31 cellular contexts compared by ENCODE assay signal in the genomic region with DNA sequence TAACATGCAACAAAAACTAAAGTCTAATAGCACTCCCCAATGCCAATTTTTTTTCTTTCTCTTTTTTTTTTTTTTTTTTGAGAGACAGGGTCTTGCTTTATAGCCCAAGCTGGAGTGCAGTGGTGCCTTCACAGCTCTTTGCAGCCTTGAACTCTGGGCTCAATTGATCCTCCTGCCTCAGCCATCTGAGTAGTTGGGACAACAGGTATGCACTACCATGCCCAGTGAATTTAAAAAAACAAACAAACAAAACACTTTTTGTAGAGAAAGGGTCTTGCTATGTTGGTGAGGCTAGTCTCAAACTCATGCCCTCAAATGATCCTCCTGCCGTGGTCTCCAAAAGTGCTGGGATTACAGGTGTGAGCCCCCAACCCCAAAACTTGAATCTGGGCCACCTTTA.
DNase-seq lines count a peak whose midpoint lies in the region; ATAC-seq, FAIRE-seq and TF ChIP-seq lines count a peak whose summit lies in the region.
"Had no signal": no experiment of that assay in that cellular context is flagged by ENCODE, and none has a peak within 500 bp of the region (broad histone marks: within the 10 kb centered on the region; RNA-seq: fewer than 3 reads in every experiment).

No MANE protein-coding gene starts in this region.

- no TSS peak for BruUV-seq in HepG2 (replicated peaks; lab: Mats Ljungman, UMichigan)

- H3K9me3 ChIP-seq in HepG2 (ENCODE audit: low read length) (no peaks in the 10 kb centered on the region), right lobe of liver (no peaks in the 10 kb centered on the region), MM.1S (replicated peaks; ENCODE audit: insufficient read depth, low read length) (no peaks in the 10 kb centered on the region)
- H3K9me3 ChIP-seq: A549; BE2C; BLaER1; BLaER1 treated with 17β-estradiol and CSF1 and Interleukin-3, amounts not matched to agents 10 nM and 100 nM; Caco-2 had no signal

- intact Hi-C loops in HepG2 (cut with micrococcal nuclease; ENCODE audit: unreplicated experiment) (loop anchor here (10.0 kb wide), 1 partner anchor 1537 kb away; the partner anchor contains the start of genes MON1B and SYCE1L), right lobe of liver (cut with DNase I) (no loop called here)

- 100% methylated on average over 1 of the region's 1 CpG for WGBS in HepG2 (ENCODE audit: low lambda C conversion rate)
- 89% methylated on average over 1 of the region's 1 CpG for WGBS in right lobe of liver (ENCODE audit: insufficient coverage, low coverage, low lambda C conversion rate, missing lambda C conversion rate)

- H3K79me2 ChIP-seq in HepG2 (ENCODE audit: insufficient read depth, low read length), result no peaks in the 10 kb centered on the region
- peaks cover 100% of the 10 kb centered on the region for H3K79me2 ChIP-seq in MM.1S (ENCODE audit: low read length)

- ATAC-seq in HepG2 (no peak), right lobe of liver (no peak)
- ATAC-seq: A549; CD8-positive, alpha-beta T cell had no signal

- no peaks in the 10 kb centered on the region for H3K27me3 ChIP-seq in HepG2 (ENCODE audit: control insufficient read depth in 1 of 2, insufficient read depth in 2 of 2, low read length in 2 of 2)
- H3K27me3 ChIP-seq in right lobe of liver, result no peaks in the 10 kb centered on the region
- H3K27me3 ChIP-seq in MM.1S (replicated peaks; ENCODE audit: insufficient read depth, low read length), result no peaks in the 10 kb centered on the region
- H3K27me3 ChIP-seq: BE2C; BLaER1; BLaER1 treated with 17β-estradiol and CSF1 and Interleukin-3, amounts not matched to agents 10 nM and 100 nM had no signal

- TF ChIP-seq EP300 in HepG2 (IDR thresholded peaks at IDR 0.05; ENCODE audit: low read depth in 2 of 2, low read length in 2 of 2) (0 out of 4 replicates have a peak, but pooled peaks of 1 of the 2 experiments have one; percentile 14), HepG2 (CRISPR knock-in tag; IDR thresholded peaks at IDR 0.05; ENCODE audit: borderline replicate concordance) (no peak)

- no peak for TF ChIP-seq RAD21 in HepG2 (CRISPR knock-in tag; IDR thresholded peaks at IDR 0.05)

- no peak for FAIRE-seq in HepG2 (lab: Jason Lieb, UNC)
- no peak for FAIRE-seq in GM12891 (lab: Jason Lieb, UNC)
- FAIRE-seq: A204.1, A549, D721Med had no signal

- DNase-seq in HepG2 (ENCODE audit: low spot score), result no peak
- no peak for DNase-seq in right lobe of liver
- DNase-seq in MM.1S, result no peak
- no peak for DNase-seq in GM12891 (ENCODE audit: insufficient read length, low spot score)
- DNase-seq: 8988T; ACHN; AML-193; BE2C; C1 segment of cervical spinal cord; Caco-2; Calu3; CD4-positive, alpha-beta memory T cell; CD4-positive, alpha-beta T cell; CD4-positive, CD25-positive, alpha-beta regulatory T cell; CD8-positive, alpha-beta memory T cell; CD8-positive, alpha-beta T cell; COR-L47; DMS 273 treated with DMSO at 0.1 percent for 48 hours; DMS153; DMS53; DMS79; DMS79 treated with DMSO at 0.1 percent for 48 hours; DND-41; EL had no signal

- H2AFZ ChIP-seq in HepG2 (ENCODE audit: low read length), result no peak overlapping the region
- H2AFZ ChIP-seq in MM.1S (ENCODE audit: low read length), result no peak overlapping the region

- peaks cover 74% of the 10 kb centered on the region for H3F3A ChIP-seq in MM.1S (ENCODE audit: insufficient read depth, low read length)

- CTCF ChIA-PET in HepG2 (lab: Yijun Ruan, JAX; ENCODE audit: low intra/inter-chr PET ratio, low total read pairs), result no interaction called here

- H3K4me2 ChIP-seq in HepG2 (ENCODE audit: low read depth, low read length) (no peak overlapping the region), MM.1S (ENCODE audit: low read depth, low read length) (no peak overlapping the region)
- H3K4me2 ChIP-seq: A549; BLaER1; BLaER1 treated with 17β-estradiol and CSF1 and Interleukin-3, amounts not matched to agents 10 nM and 100 nM had no signal

- H3K27ac ChIP-seq in HepG2 (ENCODE audit: extremely low read length, insufficient read depth, low read length) (peak overlapping the region; percentile 34), right lobe of liver (no peak overlapping the region), MM.1S (ENCODE audit: low read length) (0 out of 2 replicates have a peak overlapping the region, but pooled peaks have one; percentile 4)
- H3K27ac ChIP-seq: 22Rv1; A549; BLaER1; BLaER1 treated with 17β-estradiol and CSF1 and Interleukin-3, amounts not matched to agents 10 nM and 100 nM; C4-2B had no signal

- TF ChIP-seq POLR2A in HepG2 (IDR thresholded peaks at IDR 0.05; ENCODE audit: insufficient read depth in 1 of 2, low read depth in 2 of 2, low read length in 2 of 2) (no peak), right lobe of liver (IDR thresholded peaks at IDR 0.05) (no peak), GM12891 (IDR thresholded peaks at IDR 0.05; ENCODE audit: low read depth, low read length) (no peak)

- H4K20me1 ChIP-seq in HepG2 (ENCODE audit: insufficient read depth, low read length) (no peaks in the 10 kb centered on the region), MM.1S (ENCODE audit: insufficient read depth, low read length) (peaks cover 87% of the 10 kb centered on the region)
- H4K20me1 ChIP-seq: BLaER1; BLaER1 treated with 17β-estradiol and CSF1 and Interleukin-3, amounts not matched to agents 10 nM and 100 nM had no signal

- in situ Hi-C loops in HepG2 (cut with HindIII; ENCODE audit: extremely low pct_ligation_motif_present, low pct_unique_long_range_greater_than_20kb), result loop anchor here (5.0 kb wide), 1 partner anchor 36 kb away; no protein-coding TSS in a partner anchor

- TF ChIP-seq CTCF in HepG2 (CRISPR knock-in tag; IDR thresholded peaks at IDR 0.05) (no peak), right lobe of liver (IDR thresholded peaks at IDR 0.05) (no peak), MM.1S (IDR thresholded peaks at IDR 0.05; ENCODE audit: low read length) (no peak)

- POLR2A ChIA-PET in HepG2 (lab: Yijun Ruan, JAX), result interaction anchor here (0.6 to 0.7 kb wide), 2 partner anchors 214 to 225 kb away, joined by 3 to 4 read pairs; no protein-coding TSS in a partner anchor

- H3K9me2 ChIP-seq in MM.1S (replicated peaks; ENCODE audit: insufficient read depth, low read length), result no peaks in the 10 kb centered on the region

- H3K4me1 ChIP-seq in HepG2 (ENCODE audit: insufficient read depth, low read length) (peaks cover 100% of the 10 kb centered on the region), right lobe of liver (peaks cover 0 to 14% (median 0%) of the 10 kb centered on the region in 4 donors), MM.1S (ENCODE audit: low read length) (peaks cover 48% of the 10 kb centered on the region)
- H3K4me1 ChIP-seq: A549, BE2C had no signal

- H3K9ac ChIP-seq in HepG2 (ENCODE audit: insufficient read depth, low read depth, low read length) (no peak overlapping the region), MM.1S (ENCODE audit: low read length) (no peak overlapping the region)
- H3K9ac ChIP-seq: BLaER1; BLaER1 treated with 17β-estradiol and CSF1 and Interleukin-3, amounts not matched to agents 10 nM and 100 nM had no signal

- no peak overlapping the region for H3K4me3 ChIP-seq in HepG2 (replicated peaks in 1 of 3; ENCODE audit: insufficient read depth in 1 of 3, low read depth in 2 of 3, low read length in 3 of 3)
- no peak overlapping the region for H3K4me3 ChIP-seq in right lobe of liver
- no peak overlapping the region for H3K4me3 ChIP-seq in MM.1S (ENCODE audit: low read length)
- H3K4me3 ChIP-seq: A549; BLaER1; BLaER1 treated with 17β-estradiol and CSF1 and Interleukin-3, amounts not matched to agents 10 nM and 100 nM had no signal

- H3K36me3 ChIP-seq in HepG2 (replicated peaks in 1 of 2; ENCODE audit: control insufficient read depth in 1 of 2, insufficient read depth in 2 of 2, low read length in 2 of 2), result no peaks in the 10 kb centered on the region
- H3K36me3 ChIP-seq in right lobe of liver, result no peaks in the 10 kb centered on the region
- no peaks in the 10 kb centered on the region; the same call in 1 of the 2 replicates for H3K36me3 ChIP-seq in MM.1S (replicated peaks; ENCODE audit: insufficient read depth, low read length)
- H3K36me3 ChIP-seq: BE2C; BLaER1; BLaER1 treated with 17β-estradiol and CSF1 and Interleukin-3, amounts not matched to agents 10 nM and 100 nM had no signal

TF ChIP-seq in HepG2, 621 proteins besides CTCF, POLR2A, EP300 and RAD21 (continues in another document):
- TF ChIP-seq SMAD1 (CRISPR knock-in tag; IDR thresholded peaks at IDR 0.05; ENCODE audit: borderline replicate concordance, low read depth) (no peak), KAT8 (CRISPR knock-in tag; IDR thresholded peaks at IDR 0.05) (no peak), GPN1 (CRISPR knock-in tag; IDR thresholded peaks at IDR 0.05; ENCODE audit: borderline replicate concordance) (no peak), ZMYM4 (CRISPR knock-in tag; IDR thresholded peaks at IDR 0.05) (peak; percentile 58), ZMAT5 (CRISPR knock-in tag; IDR thresholded peaks at IDR 0.05; ENCODE audit: borderline replicate concordance, low read depth) (no peak)

TF ChIP-seq in GM12891, 5 proteins besides CTCF, POLR2A, EP300 and RAD21:
- TF ChIP-seq POU2F2 (IDR thresholded peaks at IDR 0.05; ENCODE audit: low read depth, low read length), result no peak
- no peak for TF ChIP-seq POLR2AphosphoS5 (IDR thresholded peaks at IDR 0.05; ENCODE audit: low read depth, low read length)
- TF ChIP-seq SPI1 (IDR thresholded peaks at IDR 0.05; ENCODE audit: low read depth, low read length), result no peak
- TF ChIP-seq TAF1 (IDR thresholded peaks at IDR 0.05; ENCODE audit: low read depth, low read length), result no peak
- TF ChIP-seq PAX5 (IDR thresholded peaks at IDR 0.05; ENCODE audit: insufficient read depth, low read length, severe bottlenecking), result no peak

Comparison
In these comparisons a context has a peak if more than half of its experiments do, and no peak if none do; other contexts are left out.
1. H3K27ac ChIP-seq: peak in HepG2 (single experiment) and MM.1S (single experiment); none in right lobe of liver (0 of 3).